Comparison of ENCODE assay signal across 8 cellular contexts in the genomic region with DNA sequence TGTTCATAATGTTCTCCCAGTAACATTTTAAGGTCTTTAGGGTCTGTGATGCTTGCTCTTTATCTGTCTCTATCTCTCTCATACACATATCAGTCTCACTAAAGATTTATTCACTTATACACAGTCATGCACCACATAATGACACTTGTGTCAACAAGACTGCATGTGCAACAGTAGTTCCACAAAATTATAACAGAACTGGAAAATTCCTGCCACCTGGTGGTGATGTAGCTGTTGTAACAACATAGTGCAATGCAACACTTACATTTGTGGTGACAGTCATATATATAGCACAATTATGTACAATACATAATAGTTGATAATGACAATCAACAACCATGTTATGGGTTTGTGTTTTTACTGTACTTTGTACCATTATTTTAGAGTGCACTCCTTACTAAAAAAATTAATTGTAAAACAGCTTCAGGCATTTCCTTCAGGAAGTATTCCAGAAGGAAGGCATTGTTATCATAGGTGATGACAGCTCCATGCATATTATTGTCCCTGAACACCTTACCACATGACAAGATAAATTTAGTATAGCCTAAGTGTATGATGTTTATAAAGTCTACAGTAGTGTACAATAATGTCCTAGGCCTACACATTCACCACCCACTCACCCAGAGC. TPM values are rescaled to one million over a fixed set of nuclear protein-coding genes. Genes with fewer than 3 reads are reported as not detected.
DNase-seq lines count a peak whose midpoint lies in the region; ATAC-seq, FAIRE-seq and TF ChIP-seq lines count a peak whose summit lies in the region.

No MANE protein-coding gene starts in this region.

- no peaks in the 10 kb centered on the region for H3K36me3 ChIP-seq in OCI-LY1 (ENCODE audit: insufficient read depth, low read length)
- no peaks in the 10 kb centered on the region for H3K36me3 ChIP-seq in thoracic aorta

- H3K79me2 ChIP-seq in OCI-LY1 (ENCODE audit: insufficient read depth, low read length): no peaks in the 10 kb centered on the region

- H3K4me1 ChIP-seq in OCI-LY1 (ENCODE audit: insufficient read depth, low read length, severe bottlenecking): no peaks in the 10 kb centered on the region
- H3K4me1 ChIP-seq in thoracic aorta (ENCODE audit: control insufficient read depth in 1 of 2, low read depth in 2 of 2): no peaks in the 10 kb centered on the region

- no peaks in the 10 kb centered on the region for H3K9me2 ChIP-seq in OCI-LY1 (ENCODE audit: low read depth, low read length)

- TF ChIP-seq CTCF in AG04449 (IDR thresholded peaks at IDR 0.05; ENCODE audit: insufficient read depth, low read length, missing control alignments) (peak; percentile 23), OCI-LY1 (IDR thresholded peaks at IDR 0.05; ENCODE audit: low read length) (peak; percentile 61), epithelial cell of esophagus (IDR thresholded peaks at IDR 0.05; ENCODE audit: insufficient read depth, low read depth, low read length, missing control alignments) (peak; percentile 55), thoracic aorta (IDR thresholded peaks at IDR 0.05) (peak; percentile 20)

- DNase-seq in AG04449 (ENCODE audit: low read depth, low spot score) (no peak), GM12892 (ENCODE audit: insufficient read length) (no peak), epithelial cell of esophagus (ENCODE audit: low read depth) (peak; percentile 60), thoracic aorta (ENCODE audit: low spot score) (no peak), GM19239 (ENCODE audit: insufficient read length, low spot score) (no peak), NK-92 (lab: John Stamatoyannopoulos, UW; ENCODE audit: unreplicated experiment) (no peak)
- DNase-seq in stimulated activated CD4-positive, alpha-beta T cell treated with anti-CD3 and anti-CD28 coated beads, Interleukin-1b, Interleukin-23, amount 100 ng/mL, for 48 hours: no peak

- H3F3A ChIP-seq in OCI-LY1 (ENCODE audit: insufficient read depth, low read length): no peaks in the 10 kb centered on the region

- H3K4me3 ChIP-seq in AG04449 (ENCODE audit: low read depth, low read length) (no peak overlapping the region), OCI-LY1 (ENCODE audit: low read depth, low read length, poor library complexity, severe bottlenecking) (no peak overlapping the region), epithelial cell of esophagus (ENCODE audit: low read length) (no peak overlapping the region), thoracic aorta (no peak overlapping the region)

- H3K27ac ChIP-seq in OCI-LY1 (ENCODE audit: low read depth, low read length, poor library complexity, severe bottlenecking) (no peak overlapping the region), thoracic aorta (no peak overlapping the region)

- no peaks in the 10 kb centered on the region for H3K27me3 ChIP-seq in OCI-LY1 (ENCODE audit: insufficient read depth, low read length)
- H3K27me3 ChIP-seq in thoracic aorta (replicated peaks; ENCODE audit: insufficient read depth): no peaks in the 10 kb centered on the region

- no peak overlapping the region for H2AFZ ChIP-seq in OCI-LY1 (ENCODE audit: low read length)

- H3K4me2 ChIP-seq in OCI-LY1 (ENCODE audit: low read length): no peak overlapping the region

- FAIRE-seq in GM12892 (lab: Jason Lieb, UNC) (peak; percentile 79), GM19239 (lab: Jason Lieb, UNC) (no peak)

- H3K9me3 ChIP-seq in OCI-LY1 (ENCODE audit: low read length): no peaks in the 10 kb centered on the region
- no peaks in the 10 kb centered on the region for H3K9me3 ChIP-seq in thoracic aorta

- TF ChIP-seq POLR2A in GM12892 (IDR thresholded peaks at IDR 0.05; ENCODE audit: low read depth, low read length): no peak

- no peak overlapping the region for H3K9ac ChIP-seq in OCI-LY1 (ENCODE audit: low read length)

- no peaks in the 10 kb centered on the region for H4K20me1 ChIP-seq in OCI-LY1 (ENCODE audit: insufficient read depth, low read length)

- POLR2A ChIA-PET in AG04449 (lab: Yijun Ruan, JAX): no interaction called here

- CTCF ChIA-PET in AG04449 (lab: Yijun Ruan, JAX): interaction anchor here (2.0 kb wide), 1 partner anchor 348 kb away, joined by 12 read pairs; no protein-coding TSS in a partner anchor

- no peak for ATAC-seq in thoracic aorta (ENCODE audit: insufficient number of reproducible peaks, low FRiP score, low read depth)

RNA-seq across cellular contexts. Expression of a gene that starts 8.1 kb away (rescaled TPM):
- not detected for polyA plus RNA-seq in GM12892 (2012; ENCODE audit: missing spikeins)
- total RNA-seq in thoracic aorta: under 1 TPM in 1 of 2 donors, not detected in 1; 0.14 TPM

RNA-seq across cellular contexts. Expression of a gene that starts 24.0 kb away (rescaled TPM):
- not detected for polyA plus RNA-seq in GM12892 (2012; ENCODE audit: missing spikeins)
- total RNA-seq in thoracic aorta: not detected
